In genomic region chr4:17785858-17786257, GRCh38 we compare ENCODE assay signal across 1 cellular context.
TF ChIP-seq lines count a peak whose summit lies in the region.

No MANE protein-coding gene starts in this region.

TF ChIP-seq in K562, 482 proteins besides CTCF, POLR2A, EP300 and RAD21 (continued from another document):
- no peak for TF ChIP-seq STAG1 (CRISPR knock-in tag; IDR thresholded peaks at IDR 0.05; ENCODE audit: borderline replicate concordance)
- TF ChIP-seq MYC (IDR thresholded peaks at IDR 0.05; ENCODE audit: low read depth, low read length) = no peak
- no peak for TF ChIP-seq MYC (CRISPR knock-in tag; IDR thresholded peaks at IDR 0.05; ENCODE audit: borderline replicate concordance, low read depth)
- TF ChIP-seq TSC22D4 (tag; IDR thresholded peaks at IDR 0.05) = no peak
- TF ChIP-seq HDAC1 (IDR thresholded peaks at IDR 0.05) = no peak
- no peak for TF ChIP-seq CSDE1 (IDR thresholded peaks at IDR 0.05)
- TF ChIP-seq RNF219 (CRISPR knock-in tag; IDR thresholded peaks at IDR 0.05) = no peak
